Comparison of ENCODE assay signal across 28 cellular contexts in the genomic region with DNA sequence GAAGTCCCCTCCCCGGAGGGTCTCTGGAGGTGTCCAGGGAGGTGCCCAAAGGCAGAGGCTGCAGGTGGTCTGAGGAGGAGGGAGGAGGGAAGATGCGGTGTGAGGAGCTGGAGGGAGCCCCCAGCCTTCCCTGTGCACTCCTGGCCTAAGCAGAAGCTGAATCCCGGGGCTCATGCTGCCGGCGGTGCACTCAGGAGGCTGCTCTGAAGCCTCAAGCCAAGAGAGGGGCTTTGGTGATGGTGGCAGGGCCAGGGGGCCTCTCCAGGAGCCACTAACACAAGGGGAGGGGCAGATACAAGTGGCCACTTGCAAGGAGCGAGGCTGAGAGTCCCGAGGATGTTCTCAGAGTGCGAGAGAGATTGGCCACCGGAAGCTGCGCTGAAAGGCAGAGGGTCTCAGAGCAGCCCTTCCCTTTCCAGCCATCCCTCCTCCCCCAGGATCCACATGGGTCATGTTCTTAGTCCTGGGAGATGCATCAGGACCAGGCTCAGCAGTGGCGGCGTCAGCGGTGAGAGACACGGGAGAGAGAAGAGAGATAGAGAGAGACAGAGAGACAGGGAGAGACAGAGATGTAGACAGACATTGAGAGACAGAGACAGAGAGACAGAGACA. TPM values are rescaled to one million over a fixed set of nuclear protein-coding genes. Genes with fewer than 3 reads are reported as not detected.
DNase-seq lines count a peak whose midpoint lies in the region; ATAC-seq, FAIRE-seq and TF ChIP-seq lines count a peak whose summit lies in the region.
"Had no signal": no experiment of that assay in that cellular context is flagged by ENCODE, and none has a peak within 500 bp of the region (broad histone marks: within the 10 kb centered on the region; RNA-seq: fewer than 3 reads in every experiment).

No MANE protein-coding gene starts in this region.

- no peak overlapping the region for H2BK120ac ChIP-seq in H1 (replicated peaks; ENCODE audit: low read depth, low read length)

- H3K4me2 ChIP-seq in H1 (ENCODE audit: insufficient read depth in 1 of 2, low read depth in 2 of 2, low read length in 2 of 2), result no peak overlapping the region

- no peak overlapping the region for H3K4me3 ChIP-seq in H1 (ENCODE audit: extremely low read depth in 1 of 4, insufficient read depth in 2 of 4, low read depth in 3 of 4, low read length in 4 of 4)
- H3K4me3 ChIP-seq in sigmoid colon, result no peak overlapping the region
- H3K4me3 ChIP-seq: body of pancreas, GM12878, tibial nerve had no signal

- TF ChIP-seq CTCF in GM13976 (IDR thresholded peaks at IDR 0.05; ENCODE audit: borderline replicate concordance, control extremely low read depth, extremely low read depth, insufficient read depth, missing control alignments) (no peak), H1 (IDR thresholded peaks at IDR 0.05; ENCODE audit: control extremely low read depth in 1 of 3, insufficient read depth in 1 of 3, low read depth in 1 of 3, low read length in 3 of 3) (no peak), sigmoid colon (IDR thresholded peaks at IDR 0.05) (no peak)

- FAIRE-seq in H1 (lab: Jason Lieb, UNC), result no peak
- FAIRE-seq: GM12878 had no signal

- CTCF ChIA-PET in H1 (lab: Charles Lee; ENCODE audit: partially characterized antibody), result interaction anchor here (0.6 to 2.0 kb wide), 10 partner anchors 12 to 182 kb away, joined by 3 to 6 read pairs (median 4); no protein-coding TSS in a partner anchor

- TF ChIP-seq EP300 in H1 (IDR thresholded peaks at IDR 0.05; ENCODE audit: borderline replicate concordance in 1 of 2, low read depth in 2 of 2, low read length in 2 of 2) (no peak), sigmoid colon (IDR thresholded peaks at IDR 0.05) (no peak)

- no peak overlapping the region for H4K8ac ChIP-seq in H1 (ENCODE audit: extremely low read depth, insufficient read depth, low read length)

- 0 out of 2 replicates have a peak overlapping the region, but pooled peaks have one; percentile 61 for H2BK20ac ChIP-seq in H1 (ENCODE audit: low read length)

- H3K4me1 ChIP-seq in H1 (replicated peaks in 1 of 4; ENCODE audit: control insufficient read depth in 3 of 4, insufficient read depth in 4 of 4, low read length in 3 of 4) (peaks cover 0 to 24% (median 7%) of the 10 kb centered on the region in 4 experiments; a peak in 6 of 7 replicates), sigmoid colon (peaks cover 0 to 6% (median 0%) of the 10 kb centered on the region in 4 donors)
- H3K4me1 ChIP-seq: body of pancreas had no signal

- H4K91ac ChIP-seq in H1 (replicated peaks; ENCODE audit: insufficient read length, low read length), result no peak overlapping the region

- no peak overlapping the region for H3K9ac ChIP-seq in H1 (replicated peaks in 1 of 4; ENCODE audit: extremely low read depth in 1 of 4, low read depth in 3 of 4, low read length in 3 of 4)

- H2BK15ac ChIP-seq in H1 (ENCODE audit: low read length), result peak overlapping the region; percentile 46; the same call in 1 of the 2 replicates

- H3K18ac ChIP-seq in H1 (ENCODE audit: extremely low read depth, low read length), result peak overlapping the region; percentile 19; the same call in 1 of the 2 replicates

- peaks cover 2% of the 10 kb centered on the region; the same call in 1 of the 2 replicates for H3K23me2 ChIP-seq in H1 (ENCODE audit: low read depth, low read length)

- H4K5ac ChIP-seq in H1 (ENCODE audit: insufficient read length, low read depth, low read length), result no peak overlapping the region

- H3K27ac ChIP-seq in H1 (ENCODE audit: low read depth, low read length), result no peak overlapping the region
- H3K27ac ChIP-seq in sigmoid colon, result no peak overlapping the region
- H3K27ac ChIP-seq: body of pancreas, C4-2B, neutrophil, tibial nerve had no signal

- no peak for ATAC-seq in GM21619 (IDR thresholded peaks at IDR 0.05; ENCODE audit: unreplicated experiment)
- ATAC-seq in HG03139 (IDR thresholded peaks at IDR 0.05; ENCODE audit: unreplicated experiment), result no peak
- ATAC-seq: activated CD4-positive, alpha-beta T cell treated with anti-CD3 and anti-CD28 coated beads for 36 hours; body of pancreas; GM12878; SK-N-SH treated with all-trans-retinoic acid at 6 μM for 48 hours had no signal

- H3K9me3 ChIP-seq in H1 (ENCODE audit: insufficient read depth in 2 of 2, low read depth in 1 of 2, low read length in 1 of 2) (no peaks in the 10 kb centered on the region), sigmoid colon (no peaks in the 10 kb centered on the region)
- H3K9me3 ChIP-seq: body of pancreas, neutrophil, tibial nerve had no signal

- H3K56ac ChIP-seq in H1 (replicated peaks; ENCODE audit: insufficient read length, low read depth, low read length), result no peak overlapping the region

- no peaks in the 10 kb centered on the region for H3K36me3 ChIP-seq in H1 (ENCODE audit: control insufficient read depth in 2 of 4, insufficient read depth in 4 of 4, low read length in 3 of 4)
- H3K36me3 ChIP-seq in sigmoid colon, result no peaks in the 10 kb centered on the region
- H3K36me3 ChIP-seq: neutrophil, tibial nerve had no signal

- no peak overlapping the region for H2BK12ac ChIP-seq in H1 (ENCODE audit: low read depth, low read length)

- no peak for TF ChIP-seq POLR2A in H1 (IDR thresholded peaks at IDR 0.05; ENCODE audit: control extremely low read depth in 1 of 2, low read depth in 2 of 2, low read length in 2 of 2)
- no peak for TF ChIP-seq POLR2A in sigmoid colon (IDR thresholded peaks at IDR 0.05)

- peak overlapping the region; percentile 30; the same call in 1 of the 2 replicates for H2BK5ac ChIP-seq in H1 (ENCODE audit: low read depth, low read length)

- intact Hi-C loops in sigmoid colon (cut with DNase I), result loop anchor here (5.0 to 10.0 kb wide), 2 partner anchors 52 to 195 kb away; partner anchors contain the start of gene OSBPL5

- H3K79me2 ChIP-seq in H1 (ENCODE audit: control insufficient read depth in 1 of 2, insufficient read depth in 2 of 2, low read length in 2 of 2), result no peaks in the 10 kb centered on the region

- no peak overlapping the region for H2AK5ac ChIP-seq in H1 (ENCODE audit: low read depth, low read length)

- TF ChIP-seq RAD21 in H1 (IDR thresholded peaks at IDR 0.05 in 1 of 2, conservative IDR thresholded peaks at IDR 0.05 in 1 of 2; ENCODE audit: low read depth in 2 of 2, low read length in 2 of 2), result no peak

- POLR2A ChIA-PET in H1 (lab: Charles Lee; ENCODE audit: partially characterized antibody), result interaction anchor here (1.6 kb wide), 1 partner anchor 160 kb away, joined by 4 read pairs; no protein-coding TSS in a partner anchor

- no peak overlapping the region for H3K4ac ChIP-seq in H1 (replicated peaks; ENCODE audit: insufficient read length, low read depth, low read length)

- H2AFZ ChIP-seq in H1 (ENCODE audit: low read length), result no peak overlapping the region

- no peaks in the 10 kb centered on the region for H3K79me1 ChIP-seq in H1 (ENCODE audit: low read depth, low read length)

- H3K14ac ChIP-seq in H1 (ENCODE audit: insufficient read length), result no peak overlapping the region

- WGBS in H1 (ENCODE audit: extremely low coverage in 1 of 2, insufficient coverage in 1 of 2, insufficient read length in 1 of 2, insufficient replicate concordance in 2 of 2, low coverage in 1 of 2, low lambda C conversion rate in 2 of 2, missing lambda C conversion rate in 1 of 2), 2 experiments, result 83% methylated on average over 9 of the region's 14 CpGs; no CpG with 5 or more reads in 1 of the 2 experiments
- WGBS in sigmoid colon, 2 donors, result 71 to 80% methylated on average over 14 of the region's 14 CpGs

- peak; percentile 7 for DNase-seq in AG08396 (ENCODE audit: low spot score)
- peak; percentile 27 for DNase-seq in GM13976 (ENCODE audit: low spot score)
- peak in 1 of 2 experiments; percentile 48 for DNase-seq in H1 (ENCODE audit: low read depth in 1 of 2, low spot score in 2 of 2)
- peak; percentile 61 for DNase-seq in sigmoid colon
- no peak for DNase-seq in NCI-H2107 treated with DMSO at 0.1 percent for 48 hours (lab: John Stamatoyannopoulos, UW; ENCODE audit: unreplicated experiment)
- DNase-seq: activated CD4-positive, alpha-beta T cell treated with anti-CD3 and anti-CD28 coated beads for 36 hours; activated gamma-delta T cell treated with Interleukin-2 at 50 U/mL for 16 hours; effector memory CD4-positive, alpha-beta T cell; foreskin fibroblast; mesenchymal stem cell; NCI-H146; NCI-H2107; NCI-H446; OCI-M1; T-helper 2 cell had no signal

- no peak overlapping the region for H3K23ac ChIP-seq in H1 (ENCODE audit: insufficient read length)

- in situ Hi-C loops in GM13976 (cut with MboI; ENCODE audit: low sequenced_read_pairs, unreplicated experiment), result no loop called here

- H4K20me1 ChIP-seq in H1 (replicated peaks in 1 of 2; ENCODE audit: control insufficient read depth in 1 of 2, insufficient read depth in 2 of 2, low read length in 2 of 2), result no peaks in the 10 kb centered on the region

- H3K27me3 ChIP-seq in H1 (replicated peaks in 1 of 4; ENCODE audit: control insufficient read depth in 3 of 4, extremely low read depth in 1 of 4, insufficient read depth in 3 of 4, low read length in 3 of 4), result no peaks in the 10 kb centered on the region
- peaks cover 5 to 89% (median 39%) of the 10 kb centered on the region in 3 donors for H3K27me3 ChIP-seq in sigmoid colon
- H3K27me3 ChIP-seq: body of pancreas had no signal

RNA-seq across cellular contexts. Expression of gene MRGPRG, which starts 0.8 kb away (rescaled TPM):
- total RNA-seq in H1 (2021; fragmentation: NEBNext Ultra II Directional; extraction: Animal tissue kit (Norgen Biotek cat#: 25700)), result not detected in 2 replicates
- polyA plus RNA-seq in H1 (2011; rRNA removed), result not detected in 2 replicates
- not detected for polyA plus RNA-seq in H1 (2011; cell fraction: cytosol; rRNA removed)
- not detected for polyA plus RNA-seq in H1 (2011; cell fraction: nucleus; rRNA removed)
- polyA plus RNA-seq in H1 (2012, experiment 1 of 2), result not detected in 4 replicates
- not detected for polyA plus RNA-seq in H1 (2012, experiment 2 of 2)
- polyA plus RNA-seq in H1 (2013, experiment 1 of 2), result not detected
- not detected for polyA plus RNA-seq in H1 (2013, experiment 2 of 2)
- not detected in 2 replicates for polyA minus RNA-seq in H1 (2011; rRNA and poly(A)+ RNA removed)
- polyA minus RNA-seq in H1 (2011; cell fraction: cytosol; rRNA and poly(A)+ RNA removed), result not detected
- polyA minus RNA-seq in H1 (2011; cell fraction: nucleus; rRNA and poly(A)+ RNA removed), result not detected
- not detected for total RNA-seq in sigmoid colon
- not detected for polyA plus RNA-seq in sigmoid colon
- total RNA-seq: activated CD4-positive, alpha-beta T cell treated with anti-CD3 and anti-CD28 coated beads for 36 hours; body of pancreas; chondrocyte; GM12878; LHCN-M2; pulmonary artery endothelial cell; skeletal muscle tissue; tibial nerve had no signal
- polyA plus RNA-seq: esophagus, GM12878 had no signal

RNA-seq across cellular contexts. Expression of gene MRGPRE, which starts 12.8 kb away (rescaled TPM):
- not detected in 2 replicates for total RNA-seq in H1 (2021; fragmentation: NEBNext Ultra II Directional; extraction: Animal tissue kit (Norgen Biotek cat#: 25700))
- not detected in 2 replicates for polyA plus RNA-seq in H1 (2011; rRNA removed)
- polyA plus RNA-seq in H1 (2011; cell fraction: cytosol; rRNA removed), result not detected
- not detected for polyA plus RNA-seq in H1 (2011; cell fraction: nucleus; rRNA removed)
- not detected in 4 replicates for polyA plus RNA-seq in H1 (2012, experiment 1 of 2)
- not detected for polyA plus RNA-seq in H1 (2012, experiment 2 of 2)
- polyA plus RNA-seq in H1 (2013, experiment 1 of 2), result 0.04 TPM
- polyA plus RNA-seq in H1 (2013, experiment 2 of 2), result not detected
- not detected in 2 replicates for polyA minus RNA-seq in H1 (2011; rRNA and poly(A)+ RNA removed)
- not detected for polyA minus RNA-seq in H1 (2011; cell fraction: cytosol; rRNA and poly(A)+ RNA removed)
- not detected for polyA minus RNA-seq in H1 (2011; cell fraction: nucleus; rRNA and poly(A)+ RNA removed)
- total RNA-seq in sigmoid colon, result 1 to 10 TPM in 2 of 4 donors, under 1 TPM in 1, not detected in 1; 0.33 to 1.4 (median 1.1) TPM
- under 1 TPM in 1 of 3 donors, not detected in 2; 0.10 TPM for polyA plus RNA-seq in sigmoid colon
- total RNA-seq: activated CD4-positive, alpha-beta T cell treated with anti-CD3 and anti-CD28 coated beads for 36 hours; body of pancreas; chondrocyte; LHCN-M2; pulmonary artery endothelial cell; skeletal muscle tissue had no signal
- polyA plus RNA-seq: esophagus, GM12878 had no signal

RNA-seq across cellular contexts. Expression of gene OSBPL5, which starts 54.3 kb away (rescaled TPM):
- total RNA-seq in H1 (2021; fragmentation: NEBNext Ultra II Directional; extraction: Animal tissue kit (Norgen Biotek cat#: 25700)), result 7.9 and 9.9 TPM in 2 replicates
- polyA plus RNA-seq in H1 (2011; rRNA removed), result 3.4 and 6.0 TPM in 2 replicates
- polyA plus RNA-seq in H1 (2011; cell fraction: cytosol; rRNA removed), result 5.8 TPM
- polyA plus RNA-seq in H1 (2011; cell fraction: nucleus; rRNA removed), result 19.5 TPM
- polyA plus RNA-seq in H1 (2012, experiment 1 of 2), result 3.8 to 7.3 TPM (median 6.6 TPM) in 4 replicates
- polyA plus RNA-seq in H1 (2012, experiment 2 of 2), result 4.9 TPM
- 3.3 TPM for polyA plus RNA-seq in H1 (2013, experiment 1 of 2)
- 2.9 TPM for polyA plus RNA-seq in H1 (2013, experiment 2 of 2)
- 4.3 and 5.5 TPM in 2 replicates for polyA minus RNA-seq in H1 (2011; rRNA and poly(A)+ RNA removed)
- 9.7 TPM for polyA minus RNA-seq in H1 (2011; cell fraction: cytosol; rRNA and poly(A)+ RNA removed)
- polyA minus RNA-seq in H1 (2011; cell fraction: nucleus; rRNA and poly(A)+ RNA removed), result 13.0 TPM
- 10 to 100 TPM; 28.1 to 69.2 (median 46.2) TPM for total RNA-seq in sigmoid colon
- 10 to 100 TPM; 16.6 to 29.8 (median 18.6) TPM for polyA plus RNA-seq in sigmoid colon
- total RNA-seq: GM12878 had no signal
- polyA plus RNA-seq: GM12878 had no signal
